27 cellular contexts compared by ENCODE assay signal in the genomic region with DNA sequence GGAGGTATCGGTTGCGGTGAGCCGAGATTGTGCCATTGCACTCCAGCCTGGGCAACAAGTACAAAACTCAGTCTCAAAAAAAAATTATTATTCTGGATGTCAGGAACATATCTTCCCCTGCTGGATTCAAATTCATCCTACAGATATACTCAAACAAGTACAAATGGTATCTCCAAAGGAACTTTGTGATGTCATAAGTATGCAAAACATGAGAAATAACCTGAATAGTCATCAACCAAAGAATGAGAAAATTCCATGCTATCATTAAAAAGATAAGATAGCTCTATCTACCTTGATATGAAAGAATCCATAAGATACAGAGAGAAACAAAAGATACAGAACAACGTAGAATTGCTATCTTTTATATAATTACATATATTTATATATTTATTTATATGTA.
A peak's percentile ranks its signal among the peaks of the same experiment; 100 is the strongest.
DNase-seq lines count a peak whose midpoint lies in the region; ATAC-seq, FAIRE-seq and TF ChIP-seq lines count a peak whose summit lies in the region.
"Had no signal": no experiment of that assay in that cellular context is flagged by ENCODE, and none has a peak within 500 bp of the region (broad histone marks: within the 10 kb centered on the region; RNA-seq: fewer than 3 reads in every experiment).

No MANE protein-coding gene starts in this region.

- H4K20me1 ChIP-seq in HepG2 (ENCODE audit: insufficient read depth, low read length) (no peaks in the 10 kb centered on the region), astrocyte (ENCODE audit: insufficient read depth, low read length) (no peaks in the 10 kb centered on the region)
- H4K20me1 ChIP-seq: BLaER1 treated with 17β-estradiol and CSF1 and Interleukin-3, amounts not matched to agents 10 nM and 100 nM had no signal

- no peak for FAIRE-seq in HepG2 (lab: Jason Lieb, UNC)
- no peak for FAIRE-seq in astrocyte (lab: Jason Lieb, UNC)
- FAIRE-seq: A549, D721Med, GM12891, GM18507 had no signal

- TF ChIP-seq EP300 in HepG2 (IDR thresholded peaks at IDR 0.05; ENCODE audit: low read depth in 2 of 2, low read length in 2 of 2) (no peak), HepG2 (CRISPR knock-in tag; IDR thresholded peaks at IDR 0.05; ENCODE audit: borderline replicate concordance) (no peak)

- peaks cover 7 to 36% of the 10 kb centered on the region in 2 experiments; a peak in 4 of 5 replicates for H3K36me3 ChIP-seq in HepG2 (replicated peaks in 1 of 2; ENCODE audit: control insufficient read depth in 1 of 2, insufficient read depth in 2 of 2, low read length in 2 of 2)
- H3K36me3 ChIP-seq in right lobe of liver = no peaks in the 10 kb centered on the region
- H3K36me3 ChIP-seq in astrocyte (ENCODE audit: insufficient read depth, low read length) = peaks cover 8% of the 10 kb centered on the region
- peaks cover 6 to 21% (median 11%) of the 10 kb centered on the region in 3 donors for H3K36me3 ChIP-seq in skeletal muscle tissue (ENCODE audit: control insufficient read depth in 3 of 3, insufficient read depth in 3 of 3, low read length in 3 of 3)

- H3K36me3 Mint-ChIP-seq in astrocyte (ENCODE audit: low read depth, unreplicated experiment) = peaks cover 8% of the 10 kb centered on the region

- TF ChIP-seq CTCF in HepG2 (CRISPR knock-in tag; IDR thresholded peaks at IDR 0.05) (no peak), right lobe of liver (IDR thresholded peaks at IDR 0.05) (no peak), astrocyte (IDR thresholded peaks at IDR 0.05; ENCODE audit: insufficient read depth, low read depth, low read length) (no peak)

- CTCF ChIA-PET in HepG2 (lab: Yijun Ruan, JAX; ENCODE audit: low intra/inter-chr PET ratio, low total read pairs) = no interaction called here

- TF ChIP-seq POLR2A in HepG2 (IDR thresholded peaks at IDR 0.05; ENCODE audit: insufficient read depth in 1 of 2, low read depth in 2 of 2, low read length in 2 of 2) (no peak), right lobe of liver (IDR thresholded peaks at IDR 0.05) (no peak)

- intact Hi-C loops in HepG2 (cut with micrococcal nuclease; ENCODE audit: unreplicated experiment) = no loop called here
- intact Hi-C loops in right lobe of liver (cut with DNase I) = no loop called here
- intact Hi-C loops in head of caudate nucleus (cut with DNase I) = no loop called here

- peaks cover 4% of the 10 kb centered on the region for H3K4me1 Mint-ChIP-seq in astrocyte (ENCODE audit: low read depth, unreplicated experiment)

- DNase-seq in HepG2 (ENCODE audit: low spot score) = no peak
- DNase-seq in right lobe of liver = no peak
- peak; percentile 32 for DNase-seq in astrocyte (ENCODE audit: low read depth)
- DNase-seq in iris pigment epithelial cell (ENCODE audit: low read depth) = peak; percentile 8
- DNase-seq in head of caudate nucleus = no peak
- no peak for DNase-seq in RPMI8226
- DNase-seq in SW480 (ENCODE audit: low spot score) = no peak
- DNase-seq: ACHN; AML-193; BE2C; CD4-positive, alpha-beta T cell; CD8-positive, alpha-beta memory T cell; DMS 273 treated with DMSO at 0.1 percent for 48 hours; DMS53; DMS79 treated with DMSO at 0.1 percent for 48 hours; GF-D8; GOT3; HFFc6 had no signal

- no peak overlapping the region for H3K4me3 Mint-ChIP-seq in astrocyte (ENCODE audit: unreplicated experiment)
- H3K4me3 Mint-ChIP-seq: CD14-positive monocyte; CD4-positive, alpha-beta T cell; CD8-positive, alpha-beta memory T cell; HFFc6 had no signal

- H2AFZ ChIP-seq in HepG2 (ENCODE audit: low read length) (no peak overlapping the region), astrocyte (ENCODE audit: low read depth, low read length) (no peak overlapping the region)

- H3K27ac ChIP-seq in HepG2 (ENCODE audit: extremely low read length, insufficient read depth, low read length) (no peak overlapping the region), right lobe of liver (no peak overlapping the region), astrocyte (ENCODE audit: low read depth, low read length) (no peak overlapping the region), skeletal muscle tissue (ENCODE audit: low read depth, low read length) (peak overlapping the region; percentile 43)
- H3K27ac ChIP-seq: 22Rv1; A549; BLaER1 treated with 17β-estradiol and CSF1 and Interleukin-3, amounts not matched to agents 10 nM and 100 nM had no signal

- H3K9ac ChIP-seq in HepG2 (ENCODE audit: insufficient read depth, low read depth, low read length) (no peak overlapping the region), astrocyte (ENCODE audit: low read length) (no peak overlapping the region), skeletal muscle tissue (ENCODE audit: low read depth in 1 of 3, low read length in 3 of 3) (no peak overlapping the region)
- H3K9ac ChIP-seq: BLaER1 treated with 17β-estradiol and CSF1 and Interleukin-3, amounts not matched to agents 10 nM and 100 nM had no signal

- TF ChIP-seq RAD21 in HepG2 (CRISPR knock-in tag; IDR thresholded peaks at IDR 0.05) = no peak

- H3K9me3 ChIP-seq in HepG2 (ENCODE audit: low read length) (no peaks in the 10 kb centered on the region), right lobe of liver (no peaks in the 10 kb centered on the region), astrocyte (ENCODE audit: insufficient read depth, low read depth, low read length) (peaks cover 2% of the 10 kb centered on the region), skeletal muscle tissue (ENCODE audit: control insufficient read depth in 3 of 3, low read length in 3 of 3) (no peaks in the 10 kb centered on the region)
- H3K9me3 ChIP-seq: A549, BE2C, HAP-1 had no signal

- no peaks in the 10 kb centered on the region for H3K27me3 Mint-ChIP-seq in astrocyte (ENCODE audit: low read depth, unreplicated experiment)
- H3K27me3 Mint-ChIP-seq: CD4-positive, alpha-beta T cell; CD8-positive, alpha-beta memory T cell had no signal

- over 99% methylated on average over 4 of the region's 4 CpGs for WGBS in HepG2 (ENCODE audit: low lambda C conversion rate)
- 87% methylated on average over 1 of the region's 4 CpGs for WGBS in right lobe of liver (ENCODE audit: insufficient coverage, low coverage, low lambda C conversion rate, missing lambda C conversion rate)

- H3K4me1 ChIP-seq in HepG2 (ENCODE audit: insufficient read depth, low read length) (peaks cover 13% of the 10 kb centered on the region; the same call in 1 of the 2 replicates), right lobe of liver (no peaks in the 10 kb centered on the region), astrocyte (ENCODE audit: insufficient read depth, low read length) (no peaks in the 10 kb centered on the region), skeletal muscle tissue (ENCODE audit: control insufficient read depth in 3 of 3, insufficient read depth in 3 of 3, low read length in 3 of 3) (peaks cover 0 to 13% (median 5%) of the 10 kb centered on the region in 3 donors)
- H3K4me1 ChIP-seq: A549, BE2C, HAP-1 had no signal

- no peaks in the 10 kb centered on the region for H3K79me2 ChIP-seq in HepG2 (ENCODE audit: insufficient read depth, low read length)
- H3K79me2 ChIP-seq in astrocyte (ENCODE audit: insufficient read depth, low read length) = peaks cover 5% of the 10 kb centered on the region

- POLR2A ChIA-PET in HepG2 (lab: Yijun Ruan, JAX) = no interaction called here

- no peak overlapping the region for H3K27ac Mint-ChIP-seq in astrocyte (ENCODE audit: unreplicated experiment)
- H3K27ac Mint-ChIP-seq: CD4-positive, alpha-beta T cell had no signal

- no TSS peak for BruUV-seq in HepG2 (replicated peaks; lab: Mats Ljungman, UMichigan)

- no peak overlapping the region for H3K4me2 ChIP-seq in HepG2 (ENCODE audit: low read depth, low read length)
- no peak overlapping the region for H3K4me2 ChIP-seq in astrocyte (ENCODE audit: low read length)
- H3K4me2 ChIP-seq: A549; BLaER1 treated with 17β-estradiol and CSF1 and Interleukin-3, amounts not matched to agents 10 nM and 100 nM had no signal

- H3K27me3 ChIP-seq in HepG2 (ENCODE audit: control insufficient read depth in 1 of 2, insufficient read depth in 2 of 2, low read length in 2 of 2) = no peaks in the 10 kb centered on the region
- no peaks in the 10 kb centered on the region for H3K27me3 ChIP-seq in right lobe of liver
- no peaks in the 10 kb centered on the region for H3K27me3 ChIP-seq in astrocyte (ENCODE audit: insufficient read depth, low read length)
- H3K27me3 ChIP-seq in skeletal muscle tissue (ENCODE audit: control insufficient read depth in 3 of 3, insufficient read depth in 3 of 3, low read length in 3 of 3) = no peaks in the 10 kb centered on the region
- H3K27me3 ChIP-seq: BE2C; BLaER1 treated with 17β-estradiol and CSF1 and Interleukin-3, amounts not matched to agents 10 nM and 100 nM had no signal

- H3K9me3 Mint-ChIP-seq in astrocyte (ENCODE audit: unreplicated experiment) = no peaks in the 10 kb centered on the region
- H3K9me3 Mint-ChIP-seq: CD4-positive, alpha-beta T cell; CD8-positive, alpha-beta memory T cell; HFFc6 had no signal

- in situ Hi-C loops in HepG2 (cut with HindIII; ENCODE audit: extremely low pct_ligation_motif_present, low pct_unique_long_range_greater_than_20kb) = no loop called here

- H3K4me3 ChIP-seq in HepG2 (replicated peaks in 1 of 3; ENCODE audit: insufficient read depth in 1 of 3, low read depth in 2 of 3, low read length in 3 of 3) (no peak overlapping the region), right lobe of liver (no peak overlapping the region), astrocyte (ENCODE audit: insufficient read depth, low read depth, low read length) (no peak overlapping the region), skeletal muscle tissue (ENCODE audit: low read length in 3 of 3) (no peak overlapping the region)
- H3K4me3 ChIP-seq: A549; BLaER1 treated with 17β-estradiol and CSF1 and Interleukin-3, amounts not matched to agents 10 nM and 100 nM; HAP-1 had no signal

- no peak for ATAC-seq in HepG2
- ATAC-seq in right lobe of liver = no peak
- ATAC-seq: A549 had no signal

TF ChIP-seq in HepG2, 621 proteins besides CTCF, POLR2A, EP300 and RAD21:
- TF ChIP-seq ZNF350 (CRISPR knock-in tag; IDR thresholded peaks at IDR 0.05; ENCODE audit: borderline replicate concordance, low read depth) = no peak
- peak; percentile 62; the same call in 1 of the 2 replicates for TF ChIP-seq CREB1 (IDR thresholded peaks at IDR 0.05)
- TF ChIP-seq CREB1 (CRISPR knock-in tag; IDR thresholded peaks at IDR 0.05) = no peak
- TF ChIP-seq ATF7 (IDR thresholded peaks at IDR 0.05) = peak; percentile 29; the same call in 1 of the 2 replicates
- no peak for TF ChIP-seq ATF7 (CRISPR knock-in tag; IDR thresholded peaks at IDR 0.05)

Comparison
In these comparisons a context has a peak if more than half of its experiments do, and no peak if none do; other contexts are left out.
1. DNase-seq: peak in astrocyte (single experiment) and iris pigment epithelial cell (single experiment); none in HepG2 (single experiment), right lobe of liver (0 of 3), head of caudate nucleus (0 of 42), RPMI8226 (single experiment) and SW480 (single experiment).